18 cellular contexts compared by ENCODE assay signal in genomic region chr2:88068044-88068443, GRCh38. TPM values are rescaled to one million over a fixed set of nuclear protein-coding genes. Genes with fewer than 3 reads are reported as not detected.
A peak's percentile ranks its signal among the peaks of the same experiment; 100 is the strongest.
DNase-seq lines count a peak whose midpoint lies in the region; ATAC-seq and TF ChIP-seq lines count a peak whose summit lies in the region.
"Had no signal": no experiment of that assay in that cellular context is flagged by ENCODE, and none has a peak within 500 bp of the region (broad histone marks: within the 10 kb centered on the region; RNA-seq: fewer than 3 reads in every experiment).

No MANE protein-coding gene starts in this region.

- TF ChIP-seq POLR2A in esophagus muscularis mucosa (IDR thresholded peaks at IDR 0.05; ENCODE audit: low read depth) = no peak

- H3K27me3 ChIP-seq in esophagus muscularis mucosa (peaks cover 0 to 8% (median 0%) of the 10 kb centered on the region in 4 donors), right atrium auricular region (no peaks in the 10 kb centered on the region), rectal smooth muscle tissue (ENCODE audit: control insufficient read depth, insufficient read depth, low read length) (no peaks in the 10 kb centered on the region)

- H3K9me3 Mint-ChIP-seq in type B pancreatic cell = peaks cover 2% of the 10 kb centered on the region

- no peak overlapping the region for H3K4me3 Mint-ChIP-seq in type B pancreatic cell

- ATAC-seq in GM18520 (IDR thresholded peaks at IDR 0.05; ENCODE audit: unreplicated experiment) (no peak), HG03095 (IDR thresholded peaks at IDR 0.05; ENCODE audit: unreplicated experiment) (no peak)
- ATAC-seq: HepG2 had no signal

- TF ChIP-seq EP300 in esophagus muscularis mucosa (IDR thresholded peaks at IDR 0.05) = no peak

- 61% methylated on average over 2 of the region's 2 CpGs for WGBS in esophagus muscularis mucosa

- intact Hi-C loops in esophagus muscularis mucosa (cut with DNase I) = no loop called here

- no peaks in the 10 kb centered on the region for H3K36me3 Mint-ChIP-seq in type B pancreatic cell

- no peaks in the 10 kb centered on the region for H3K27me3 Mint-ChIP-seq in type B pancreatic cell

- DNase-seq in esophagus muscularis mucosa (ENCODE audit: extremely low spot score) (peak; percentile 26), right atrium auricular region (ENCODE audit: low spot score) (peak; percentile 16), type B pancreatic cell (ENCODE audit: extremely low spot score, unreplicated experiment) (no peak), NCI-H146 (lab: John Stamatoyannopoulos, UW) (no peak)
- DNase-seq: AML-193, GOT3, KG1, MV-4-11, NCI-H1417, NCI-H187 treated with DMSO at 0.1 percent for 48 hours, NCI-H226, OCI-M1, SHP77 treated with DMSO at 0.1 percent for 48 hours had no signal

- H3K4me1 Mint-ChIP-seq in type B pancreatic cell (ENCODE audit: unreplicated experiment) = peaks cover 5% of the 10 kb centered on the region

- H3K36me3 ChIP-seq in esophagus muscularis mucosa = no peaks in the 10 kb centered on the region
- no peaks in the 10 kb centered on the region for H3K36me3 ChIP-seq in right atrium auricular region
- no peaks in the 10 kb centered on the region for H3K36me3 ChIP-seq in rectal smooth muscle tissue (ENCODE audit: control insufficient read depth, insufficient read depth, low read length)

- H3K4me1 ChIP-seq in esophagus muscularis mucosa (peaks cover 0 to 4% (median 0%) of the 10 kb centered on the region in 4 donors), right atrium auricular region (no peaks in the 10 kb centered on the region), rectal smooth muscle tissue (ENCODE audit: control insufficient read depth, insufficient read depth, low read length) (peaks cover 3% of the 10 kb centered on the region)

- no peak overlapping the region for H3K9ac ChIP-seq in rectal smooth muscle tissue (ENCODE audit: low read length)

- H3K9me3 ChIP-seq in esophagus muscularis mucosa (no peaks in the 10 kb centered on the region), right atrium auricular region (no peaks in the 10 kb centered on the region)

- H3K4me3 ChIP-seq in esophagus muscularis mucosa = peak overlapping the region; percentile 7 to 41 (median 38)
- H3K4me3 ChIP-seq in right atrium auricular region = peak overlapping the region; percentile 47 to 49
- peak overlapping the region; percentile 14 for H3K4me3 ChIP-seq in rectal smooth muscle tissue (ENCODE audit: low read length)

- H3K27ac Mint-ChIP-seq in type B pancreatic cell = peak overlapping the region; percentile 7

- H3K27ac ChIP-seq in esophagus muscularis mucosa (replicated peaks in 1 of 4) (peak overlapping the region in 3 of 4 donors; percentile 31 to 72 (median 39)), right atrium auricular region (peak overlapping the region; percentile 74 to 95), rectal smooth muscle tissue (ENCODE audit: low read depth, low read length) (peak overlapping the region; percentile 64)
- H3K27ac ChIP-seq: C4-2B had no signal

- TF ChIP-seq CTCF in esophagus muscularis mucosa (IDR thresholded peaks at IDR 0.05) (no peak), right atrium auricular region (IDR thresholded peaks at IDR 0.05) (no peak), type B pancreatic cell (conservative IDR thresholded peaks at IDR 0.05) (no peak)

RNA-seq across cellular contexts. Expression of gene SMYD1, which starts 0.4 kb away (rescaled TPM):
- total RNA-seq in esophagus muscularis mucosa = 10 to 100 TPM in 3 of 4 donors, 1 to 10 TPM in 1; 4.2 to 26.1 (median 14.9) TPM
- total RNA-seq in right atrium auricular region = 100 to 1,000 TPM in 1 of 2 donors, 10 to 100 TPM in 1; 74.8 to 179 TPM
- total RNA-seq in type B pancreatic cell (ENCODE audit: low replicate concordance) = 0.87 TPM in 1 of 2 replicates, not detected in the other
- total RNA-seq: HepG2 had no signal

RNA-seq across cellular contexts. Expression of gene KRCC1, which starts 12.5 kb away (rescaled TPM):
- 10 to 100 TPM; 21.9 to 36.4 (median 27.9) TPM for total RNA-seq in esophagus muscularis mucosa
- 10 to 100 TPM; 20.6 to 27.5 TPM for total RNA-seq in right atrium auricular region
- 18.6 and 18.7 TPM in 2 replicates for total RNA-seq in type B pancreatic cell (ENCODE audit: low replicate concordance)

RNA-seq across cellular contexts. Expression of gene RNU2-63P, which starts 51.7 kb away (rescaled TPM):
- total RNA-seq in esophagus muscularis mucosa (not detected), right atrium auricular region (not detected), type B pancreatic cell (ENCODE audit: low replicate concordance) (4.9 and 18.8 TPM in 2 replicates)

RNA-seq across cellular contexts. Expression of gene FABP1, which starts 59.8 kb away (rescaled TPM):
- 1 to 10 TPM in 1 of 4 donors, not detected in 3; 3.0 TPM for total RNA-seq in esophagus muscularis mucosa
- total RNA-seq in right atrium auricular region = not detected
- total RNA-seq in type B pancreatic cell (ENCODE audit: low replicate concordance) = 28.2 and 56.2 TPM in 2 replicates

Comparison
In these comparisons a context has a peak if more than half of its experiments do, and no peak if none do; other contexts are left out.
1. DNase-seq: peak in esophagus muscularis mucosa (single experiment) and right atrium auricular region (single experiment); none in type B pancreatic cell (single experiment) and NCI-H146 (single experiment).
2. Peak in every context shown above with its lines, with median percentiles within 50 percentile points of each other: H3K27ac ChIP-seq and H3K4me3 ChIP-seq.